1 cellular context compared by ENCODE assay signal in genomic region chr15:57610130-57610529, GRCh38.
TF ChIP-seq lines count a peak whose summit lies in the region.

No MANE protein-coding gene starts in this region.

TF ChIP-seq in A549, 52 proteins besides CTCF, POLR2A, EP300 and RAD21 (continued from another document):
- TF ChIP-seq MYC (IDR thresholded peaks at IDR 0.05; ENCODE audit: borderline replicate concordance, low read length), result no peak
- TF ChIP-seq ATOH8 (CRISPR knock-in tag; IDR thresholded peaks at IDR 0.05; ENCODE audit: low read depth), result no peak
- peak; percentile 49 for TF ChIP-seq CHD2 (IDR thresholded peaks at IDR 0.05; ENCODE audit: low read length, partially characterized antibody)
- no peak for TF ChIP-seq HDAC2 (IDR thresholded peaks at IDR 0.05)
- TF ChIP-seq HOXB5 (CRISPR knock-in tag; IDR thresholded peaks at IDR 0.05), result no peak
- TF ChIP-seq E2F6 (IDR thresholded peaks at IDR 0.05; ENCODE audit: borderline replicate concordance, low read depth), result no peak
- TF ChIP-seq ESRRA (IDR thresholded peaks at IDR 0.05; ENCODE audit: borderline replicate concordance, low read length), result no peak
- TF ChIP-seq ZFP36 (IDR thresholded peaks at IDR 0.05; ENCODE audit: borderline replicate concordance, partially characterized antibody), result no peak
- peak; percentile 49; the same call in 1 of the 2 replicates for TF ChIP-seq FOSL2 (IDR thresholded peaks at IDR 0.05)
- TF ChIP-seq FOSL2 (CRISPR knock-in tag; IDR thresholded peaks at IDR 0.05), result peak; percentile 58
- no peak for TF ChIP-seq USF2 (IDR thresholded peaks at IDR 0.05)
- TF ChIP-seq MAFK (IDR thresholded peaks at IDR 0.05; ENCODE audit: partially characterized antibody), result no peak
- TF ChIP-seq PBX3 (IDR thresholded peaks at IDR 0.05), result no peak
- no peak for TF ChIP-seq POLR2AphosphoS2 (conservative IDR thresholded peaks at IDR 0.05; ENCODE audit: low read length)
- TF ChIP-seq TFCP2L1 (CRISPR knock-in tag; IDR thresholded peaks at IDR 0.05), result no peak
- 0 out of 2 replicates have a peak, but pooled peaks have one; percentile 47 for TF ChIP-seq MAX (IDR thresholded peaks at IDR 0.05)
- TF ChIP-seq FOSB (CRISPR knock-in tag; IDR thresholded peaks at IDR 0.05), result no peak
- no peak for TF ChIP-seq RFX5 (IDR thresholded peaks at IDR 0.05)
- no peak for TF ChIP-seq TP53 (CRISPR knock-in tag; IDR thresholded peaks at IDR 0.05)
- TF ChIP-seq ELK1 (IDR thresholded peaks at IDR 0.05; ENCODE audit: low read depth, low read length), result no peak
- no peak for TF ChIP-seq ZSCAN20 (CRISPR knock-in tag; IDR thresholded peaks at IDR 0.05)
- no peak for TF ChIP-seq RCOR1 (IDR thresholded peaks at IDR 0.05; ENCODE audit: low read depth, low read length)
- no peak for TF ChIP-seq NR3C1 (IDR thresholded peaks at IDR 0.05)
- TF ChIP-seq HEYL (CRISPR knock-in tag; IDR thresholded peaks at IDR 0.05), result no peak
- TF ChIP-seq JUN (IDR thresholded peaks at IDR 0.05), result 0 out of 5 replicates have a peak, but pooled peaks of 1 of the 2 experiments have one; percentile 37
- no peak for TF ChIP-seq RNF2 (IDR thresholded peaks at IDR 0.05; ENCODE audit: borderline replicate concordance, low read depth)
- TF ChIP-seq ZC3H11A (IDR thresholded peaks at IDR 0.05), result no peak
- TF ChIP-seq KDM1A (IDR thresholded peaks at IDR 0.05; ENCODE audit: low read depth), result no peak
- no peak for TF ChIP-seq NFE2L2 (conservative IDR thresholded peaks at IDR 0.05; ENCODE audit: low read length)
- no peak for TF ChIP-seq CBX2 (IDR thresholded peaks at IDR 0.05; ENCODE audit: borderline replicate concordance, low read depth)
- TF ChIP-seq KDM5A (IDR thresholded peaks at IDR 0.05), result no peak
- no peak for TF ChIP-seq SREBF2 (IDR thresholded peaks at IDR 0.05)
- no peak for TF ChIP-seq HOXB13 (CRISPR knock-in tag; IDR thresholded peaks at IDR 0.05; ENCODE audit: low read depth)
- TF ChIP-seq BCL3 (IDR thresholded peaks at IDR 0.05), result 0 out of 3 replicates have a peak, but pooled peaks have one; percentile 24
- no peak for TF ChIP-seq CHD4 (IDR thresholded peaks at IDR 0.05; ENCODE audit: borderline replicate concordance)
